ENCODE assay signal across 6 cellular contexts in genomic region chr4:13588954-13589353, GRCh38. TPM values are rescaled to one million over a fixed set of nuclear protein-coding genes. Genes with fewer than 3 reads are reported as not detected.
"Had no signal": no experiment of that assay in that cellular context is flagged by ENCODE, and none has a peak within 500 bp of the region (broad histone marks: within the 10 kb centered on the region; RNA-seq: fewer than 3 reads in every experiment).

No MANE protein-coding gene starts in this region.

- H3K27ac ChIP-seq: GM23248 had no signal

- H3K9me3 ChIP-seq: HAP-1 had no signal

- H2AFZ ChIP-seq: GM23248 had no signal

- FAIRE-seq: HTR-8/SVneo had no signal

- H3K9ac ChIP-seq: GM23248 had no signal

- DNase-seq: GM23248, GOT3, H7, KBM-7 had no signal

- H3K4me3 ChIP-seq: GM23248, HAP-1 had no signal

RNA-seq across cellular contexts. Expression of gene NKX3-2, which starts 44.6 kb away (rescaled TPM):
- polyA plus RNA-seq: GM23248 had no signal
